In the genomic region with DNA sequence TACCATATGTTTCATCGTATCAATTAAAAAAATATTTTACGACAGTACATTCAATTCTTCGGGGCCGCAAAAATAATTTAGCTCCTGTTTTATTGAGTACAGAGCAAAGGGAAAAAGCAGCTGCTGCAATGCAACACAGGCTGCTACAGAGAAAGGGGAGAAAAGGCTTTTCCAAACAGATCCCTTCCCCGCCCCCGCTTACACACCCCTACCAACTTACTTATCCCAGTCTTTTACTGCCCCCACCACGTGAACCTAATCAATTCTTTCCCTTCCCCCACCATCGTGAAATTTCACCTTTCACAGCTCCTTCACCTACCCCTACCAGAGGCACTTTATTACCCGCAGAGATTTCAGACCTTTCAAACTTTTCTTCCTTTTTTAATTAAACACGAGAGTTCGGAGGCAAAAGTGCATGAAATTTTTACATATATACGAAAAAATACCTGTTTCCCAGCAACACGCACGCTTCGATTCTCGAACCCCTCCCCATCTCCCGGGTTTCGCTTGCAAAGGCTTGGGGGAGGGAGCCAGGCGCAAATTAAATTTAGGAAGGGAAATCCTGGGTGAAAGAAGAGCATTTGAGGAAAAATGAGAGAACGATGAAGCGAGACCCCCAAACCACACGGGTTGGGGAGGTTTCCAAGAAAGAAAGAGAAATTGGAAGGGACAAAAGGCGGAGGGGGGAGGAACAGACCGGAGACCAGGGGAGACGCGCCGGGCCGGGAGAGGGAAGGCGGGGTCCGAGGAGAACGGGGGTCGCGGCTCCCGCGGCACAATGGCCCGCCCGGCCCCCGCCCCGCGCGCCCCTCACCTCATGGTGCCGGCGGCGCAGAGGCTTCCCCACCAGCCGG, we compare ENCODE assay signal across 1 cellular context.
A peak's percentile ranks its signal among the peaks of the same experiment; 100 is the strongest.
TF ChIP-seq lines count a peak whose summit lies in the region.

No MANE protein-coding gene starts in this region.

TF ChIP-seq in K562, 482 proteins besides CTCF, POLR2A, EP300 and RAD21:
- TF ChIP-seq COPS2 (conservative IDR thresholded peaks at IDR 0.05) = no peak
- TF ChIP-seq ZNF512 (tag; IDR thresholded peaks at IDR 0.05) = 0 out of 2 replicates have a peak, but pooled peaks have one; percentile 49
- TF ChIP-seq EGR1 (conservative IDR thresholded peaks at IDR 0.05) = 0 out of 2 replicates have a peak, but pooled peaks have one; percentile 20
- peak; percentile 95 for TF ChIP-seq CBX2 (IDR thresholded peaks at IDR 0.05; ENCODE audit: insufficient read depth, low read length, poor library complexity, severe bottlenecking)
